ENCODE assay signal across 12 cellular contexts in genomic region chr10:71771204-71771603, GRCh38. TPM values are rescaled to one million over a fixed set of nuclear protein-coding genes. Genes with fewer than 3 reads are reported as not detected.
DNase-seq lines count a peak whose midpoint lies in the region; ATAC-seq, FAIRE-seq and TF ChIP-seq lines count a peak whose summit lies in the region.
"Had no signal": no experiment of that assay in that cellular context is flagged by ENCODE, and none has a peak within 500 bp of the region (broad histone marks: within the 10 kb centered on the region; RNA-seq: fewer than 3 reads in every experiment).

No MANE protein-coding gene starts in this region.

- peak overlapping the region; percentile 95 for H3K4me3 Mint-ChIP-seq in CD8-positive, alpha-beta T cell
- H3K4me3 Mint-ChIP-seq in activated CD8-positive, alpha-beta T cell treated with anti-CD3 and anti-CD28 coated beads, Interleukin-2, amount 10 ng/mL, durations not matched to agents 7 days and 5 days, result peak overlapping the region; percentile 80

- H3K27ac ChIP-seq in CD8-positive, alpha-beta T cell (ENCODE audit: low read depth, low read length), result peak overlapping the region; percentile 80
- peak overlapping the region; percentile 37 to 98 (median 97) for H3K27ac ChIP-seq in heart left ventricle
- peak overlapping the region; percentile 77 for H3K27ac ChIP-seq in skeletal muscle tissue (ENCODE audit: low read depth, low read length)
- no peak overlapping the region for H3K27ac ChIP-seq in SJCRH30

- no peaks in the 10 kb centered on the region for H3K9me3 Mint-ChIP-seq in CD8-positive, alpha-beta T cell
- no peaks in the 10 kb centered on the region for H3K9me3 Mint-ChIP-seq in activated CD8-positive, alpha-beta T cell treated with anti-CD3 and anti-CD28 coated beads, Interleukin-2, amount 10 ng/mL, durations not matched to agents 7 days and 5 days (ENCODE audit: insufficient read depth)

- peak overlapping the region; percentile 88 for H3K4me3 ChIP-seq in CD8-positive, alpha-beta T cell (ENCODE audit: low read depth, low read length)
- H3K4me3 ChIP-seq in heart left ventricle (peak overlapping the region in 11 of 12 donors; percentile 70 to 96 (median 86)), skeletal muscle tissue (ENCODE audit: low read length in 3 of 3) (peak overlapping the region; percentile 77 to 82 (median 81)), SJCRH30 (no peak overlapping the region)

- H3K27me3 ChIP-seq in CD8-positive, alpha-beta T cell (ENCODE audit: insufficient read depth, low read length), result no peaks in the 10 kb centered on the region
- H3K27me3 ChIP-seq in heart left ventricle (no peaks in the 10 kb centered on the region), skeletal muscle tissue (ENCODE audit: control insufficient read depth in 3 of 3, insufficient read depth in 3 of 3, low read length in 3 of 3) (no peaks in the 10 kb centered on the region), SJCRH30 (no peaks in the 10 kb centered on the region)

- WGBS in heart left ventricle, 4 donors, result 14 to 38% (median 25%) methylated on average over 2 of the region's 2 CpGs

- H3K4me1 ChIP-seq in CD8-positive, alpha-beta T cell (ENCODE audit: insufficient read depth, low read length), result peaks cover 73% of the 10 kb centered on the region
- peaks cover 18 to 96% (median 81%) of the 10 kb centered on the region in 12 donors for H3K4me1 ChIP-seq in heart left ventricle
- peaks cover 84 to 90% (median 89%) of the 10 kb centered on the region in 3 donors for H3K4me1 ChIP-seq in skeletal muscle tissue (ENCODE audit: control insufficient read depth in 3 of 3, insufficient read depth in 3 of 3, low read length in 3 of 3)
- peaks cover 41% of the 10 kb centered on the region for H3K4me1 ChIP-seq in SJCRH30

- no peaks in the 10 kb centered on the region for H3K27me3 Mint-ChIP-seq in CD8-positive, alpha-beta T cell (ENCODE audit: low read depth)
- no peaks in the 10 kb centered on the region for H3K27me3 Mint-ChIP-seq in activated CD8-positive, alpha-beta T cell treated with anti-CD3 and anti-CD28 coated beads, Interleukin-2, amount 10 ng/mL, durations not matched to agents 7 days and 5 days (ENCODE audit: low read depth)

- TF ChIP-seq POLR2A in heart left ventricle (IDR thresholded peaks at IDR 0.05), result no peak
- TF ChIP-seq POLR2A in GM12891 (IDR thresholded peaks at IDR 0.05; ENCODE audit: low read depth, low read length), result no peak

- no peak for ATAC-seq in CD8-positive, alpha-beta T cell
- ATAC-seq in activated CD8-positive, alpha-beta T cell treated with anti-CD3 and anti-CD28 coated beads, Interleukin-2, amount 10 ng/mL, durations not matched to agents 7 days and 5 days, result no peak
- ATAC-seq in heart left ventricle (peak; percentile 2 to 23 (median 10)), GM21390 (IDR thresholded peaks at IDR 0.05; ENCODE audit: unreplicated experiment) (no peak)

- no peak for DNase-seq in CD8-positive, alpha-beta T cell
- DNase-seq in activated CD8-positive, alpha-beta T cell treated with anti-CD3 and anti-CD28 coated beads, Interleukin-2, amount 10 ng/mL, durations not matched to agents 7 days and 5 days, result no peak
- DNase-seq in heart left ventricle (peak in 3 of 5 donors; percentile 39 to 68 (median 42)), GM12891 (ENCODE audit: insufficient read length, low spot score) (no peak), SJCRH30 (no peak), dedifferentiated amniotic fluid mesenchymal stem cell (ENCODE audit: extremely low spot score) (no peak)
- DNase-seq: DMS153, foreskin melanocyte, NCI-H226 had no signal

- TF ChIP-seq CTCF in CD8-positive, alpha-beta T cell (IDR thresholded peaks at IDR 0.05), result no peak
- no peak for TF ChIP-seq CTCF in heart left ventricle (IDR thresholded peaks at IDR 0.05)

- FAIRE-seq in GM12891 (lab: Jason Lieb, UNC), result no peak

- CTCF ChIA-PET in CD8-positive, alpha-beta T cell (lab: Charles Lee), result interaction anchor here (0.9 to 16.6 kb wide), 8 partner anchors 16 to 75 kb away, joined by 3 to 242 read pairs (median 72); no protein-coding TSS in a partner anchor
- CTCF ChIA-PET in activated CD8-positive, alpha-beta T cell treated with anti-CD3 and anti-CD28 coated beads, Interleukin-2, amount 10 ng/mL, durations not matched to agents 7 days and 5 days (lab: Charles Lee), result interaction anchor here (0.6 to 14.5 kb wide), 8 partner anchors 14 to 73 kb away, joined by 3 to 186 read pairs (median 48); no protein-coding TSS in a partner anchor

- intact Hi-C loops in CD8-positive, alpha-beta T cell (cut with DNase I, micrococcal nuclease), result loop anchor here in 1 of 2 experiments (5.0 kb wide), 3 partner anchors 59 to 921 kb away; partner anchors contain the start of gene MCU
- intact Hi-C loops in heart left ventricle (cut with DNase I), result loop anchor here in 8 of 10 donors (2.0 to 10.0 kb wide), 4 partner anchors 22 to 114 kb away; no protein-coding TSS in a partner anchor

- H3K4me1 Mint-ChIP-seq in CD8-positive, alpha-beta T cell (ENCODE audit: low read depth), result peaks cover 81% of the 10 kb centered on the region
- peaks cover 81% of the 10 kb centered on the region for H3K4me1 Mint-ChIP-seq in activated CD8-positive, alpha-beta T cell treated with anti-CD3 and anti-CD28 coated beads, Interleukin-2, amount 10 ng/mL, durations not matched to agents 7 days and 5 days (ENCODE audit: low read depth)

- POLR2A ChIA-PET in CD8-positive, alpha-beta T cell (lab: Charles Lee), result interaction anchor here (1.6 to 14.9 kb wide), 6 partner anchors 7 to 73 kb away, joined by 3 to 300 read pairs (median 26); no protein-coding TSS in a partner anchor
- POLR2A ChIA-PET in activated CD8-positive, alpha-beta T cell treated with anti-CD3 and anti-CD28 coated beads, Interleukin-2, amount 10 ng/mL, durations not matched to agents 7 days and 5 days (lab: Charles Lee), result interaction anchor here (1.2 to 8.4 kb wide), 5 partner anchors 13 to 75 kb away, joined by 3 to 87 read pairs (median 30); no protein-coding TSS in a partner anchor

- H3K36me3 ChIP-seq in CD8-positive, alpha-beta T cell (ENCODE audit: insufficient read depth, low read length), result peaks cover 3% of the 10 kb centered on the region
- H3K36me3 ChIP-seq in heart left ventricle (peaks cover 0 to 23% (median 0%) of the 10 kb centered on the region in 9 donors), skeletal muscle tissue (ENCODE audit: control insufficient read depth in 3 of 3, insufficient read depth in 3 of 3, low read length in 3 of 3) (no peaks in the 10 kb centered on the region), SJCRH30 (no peaks in the 10 kb centered on the region)

- peaks cover 60% of the 10 kb centered on the region for H3K36me3 Mint-ChIP-seq in CD8-positive, alpha-beta T cell
- H3K36me3 Mint-ChIP-seq in activated CD8-positive, alpha-beta T cell treated with anti-CD3 and anti-CD28 coated beads, Interleukin-2, amount 10 ng/mL, durations not matched to agents 7 days and 5 days (ENCODE audit: low read depth), result peaks cover 55% of the 10 kb centered on the region

- peak overlapping the region; percentile 74 to 87 (median 78) for H3K9ac ChIP-seq in skeletal muscle tissue (ENCODE audit: low read depth in 1 of 3, low read length in 3 of 3)

- H3K27ac Mint-ChIP-seq in CD8-positive, alpha-beta T cell, result peak overlapping the region; percentile 92
- H3K27ac Mint-ChIP-seq in activated CD8-positive, alpha-beta T cell treated with anti-CD3 and anti-CD28 coated beads, Interleukin-2, amount 10 ng/mL, durations not matched to agents 7 days and 5 days, result peak overlapping the region; percentile 89
- H3K27ac Mint-ChIP-seq: progenitor cell of endocrine pancreas had no signal

- H3K9me3 ChIP-seq in CD8-positive, alpha-beta T cell (ENCODE audit: low read length), result no peaks in the 10 kb centered on the region
- H3K9me3 ChIP-seq in heart left ventricle, result no peaks in the 10 kb centered on the region
- H3K9me3 ChIP-seq in skeletal muscle tissue (ENCODE audit: control insufficient read depth in 3 of 3, low read length in 3 of 3), result no peaks in the 10 kb centered on the region
- no peaks in the 10 kb centered on the region for H3K9me3 ChIP-seq in SJCRH30 (replicated peaks)

TF ChIP-seq in GM12891, 5 proteins besides CTCF, POLR2A, EP300 and RAD21:
- TF ChIP-seq PAX5 (IDR thresholded peaks at IDR 0.05; ENCODE audit: insufficient read depth, low read length, severe bottlenecking) (no peak), POU2F2 (IDR thresholded peaks at IDR 0.05; ENCODE audit: low read depth, low read length) (no peak), SPI1 (IDR thresholded peaks at IDR 0.05; ENCODE audit: low read depth, low read length) (no peak), POLR2AphosphoS5 (IDR thresholded peaks at IDR 0.05; ENCODE audit: low read depth, low read length) (no peak), TAF1 (IDR thresholded peaks at IDR 0.05; ENCODE audit: low read depth, low read length) (no peak)

RNA-seq across cellular contexts. Expression of gene VSIR, which starts 2.1 kb away (rescaled TPM):
- 10 to 100 TPM; 57.3 to 61.7 TPM for total RNA-seq in CD8-positive, alpha-beta T cell
- total RNA-seq in activated CD8-positive, alpha-beta T cell treated with anti-CD3 and anti-CD28 coated beads, Interleukin-2, amount 10 ng/mL, durations not matched to agents 7 days and 5 days, result 100 to 1,000 TPM; 127 to 133 TPM
- total RNA-seq in heart left ventricle (100 to 1,000 TPM in 1 of 9 donors, 10 to 100 TPM in 8; 32.6 to 103 (median 83.2) TPM), skeletal muscle tissue (13.6 TPM)
- 100 to 1,000 TPM in 1 of 2 donors, 10 to 100 TPM in 1; 56.7 to 181 TPM for polyA plus RNA-seq in heart left ventricle
- polyA plus RNA-seq in GM12891 (2012; ENCODE audit: low read depth, missing spikeins), result 3.8 TPM
- total RNA-seq in SJCRH30 (2014; rRNA removed; shearing (Covaris generic)), result 2.6 and 3.4 TPM in 2 replicates

RNA-seq across cellular contexts. Expression of gene C10orf105, which starts 51.6 kb away (rescaled TPM):
- total RNA-seq in CD8-positive, alpha-beta T cell, result under 1 TPM; 0.14 to 0.33 TPM
- total RNA-seq in activated CD8-positive, alpha-beta T cell treated with anti-CD3 and anti-CD28 coated beads, Interleukin-2, amount 10 ng/mL, durations not matched to agents 7 days and 5 days, result 1 to 10 TPM in 1 of 2 experiments, under 1 TPM in 1; 0.73 to 1.1 TPM
- total RNA-seq in heart left ventricle (under 1 TPM in 3 of 9 donors, not detected in 6; 0.05 to 0.57 (median 0.13) TPM), skeletal muscle tissue (not detected)
- polyA plus RNA-seq in heart left ventricle, result under 1 TPM; 0.03 to 0.08 TPM
- polyA plus RNA-seq in GM12891 (2012; ENCODE audit: low read depth, missing spikeins), result 0.04 TPM
- not detected in 2 replicates for total RNA-seq in SJCRH30 (2014; rRNA removed; shearing (Covaris generic))
- total RNA-seq: progenitor cell of endocrine pancreas had no signal

Comparison
In these comparisons a context has a peak if more than half of its experiments do, and no peak if none do; other contexts are left out.
1. ATAC-seq: peak in heart left ventricle (4 of 4); none in CD8-positive, alpha-beta T cell (single experiment), activated CD8-positive, alpha-beta T cell treated with anti-CD3 and anti-CD28 coated beads, Interleukin-2, amount 10 ng/mL, durations not matched to agents 7 days and 5 days (single experiment) and GM21390 (single experiment).
2. DNase-seq: peak in heart left ventricle (3 of 5); none in CD8-positive, alpha-beta T cell (0 of 7), activated CD8-positive, alpha-beta T cell treated with anti-CD3 and anti-CD28 coated beads, Interleukin-2, amount 10 ng/mL, durations not matched to agents 7 days and 5 days (single experiment), GM12891 (single experiment), SJCRH30 (0 of 2) and dedifferentiated amniotic fluid mesenchymal stem cell (single experiment).